8 cellular contexts compared by ENCODE assay signal in the genomic region with DNA sequence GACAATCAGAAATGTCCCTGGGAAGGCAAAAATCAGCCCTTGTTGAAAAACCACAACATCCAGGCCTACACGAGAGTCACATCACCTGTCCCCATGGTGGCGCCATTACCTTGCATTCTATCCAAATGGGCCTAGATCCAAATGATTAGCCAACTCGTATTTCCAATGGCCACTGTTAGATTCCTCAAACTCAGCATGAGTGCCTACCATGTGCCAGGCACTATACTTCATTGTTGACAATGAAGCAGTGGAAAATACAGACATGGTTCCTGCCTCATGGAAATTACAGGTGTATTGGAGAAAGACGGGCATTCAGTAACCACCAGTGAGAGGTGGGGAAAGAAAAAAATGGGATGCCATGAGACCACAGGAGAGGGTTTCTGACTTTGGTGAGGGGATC. TPM values are rescaled to one million over a fixed set of nuclear protein-coding genes. Genes with fewer than 3 reads are reported as not detected.
DNase-seq lines count a peak whose midpoint lies in the region; ATAC-seq and TF ChIP-seq lines count a peak whose summit lies in the region.

No MANE protein-coding gene starts in this region.

- no peak overlapping the region for H3K4me3 ChIP-seq in CD4-positive, alpha-beta memory T cell (ENCODE audit: low read length in 2 of 2)
- no peak overlapping the region for H3K4me3 ChIP-seq in NT2/D1 (ENCODE audit: insufficient read length, low read depth)
- H3K4me3 ChIP-seq in naive thymus-derived CD4-positive, alpha-beta T cell (ENCODE audit: low read length) = no peak overlapping the region
- no peak overlapping the region for H3K4me3 ChIP-seq in MG63

- intact Hi-C loops in CD4-positive, alpha-beta memory T cell (cut with micrococcal nuclease) = no loop called here
- intact Hi-C loops in MCF 10A (cut with micrococcal nuclease) = loop anchor here (1.0 kb wide), 1 partner anchor 61 kb away; no protein-coding TSS in a partner anchor
- intact Hi-C loops in naive thymus-derived CD4-positive, alpha-beta T cell (cut with micrococcal nuclease) = no loop called here

- H3K36me3 Mint-ChIP-seq in CD4-positive, alpha-beta memory T cell = no peaks in the 10 kb centered on the region
- peaks cover 7% of the 10 kb centered on the region for H3K36me3 Mint-ChIP-seq in MCF 10A (ENCODE audit: insufficient read depth, unreplicated experiment)
- H3K36me3 Mint-ChIP-seq in naive thymus-derived CD4-positive, alpha-beta T cell = no peaks in the 10 kb centered on the region

- no peak for ATAC-seq in naive thymus-derived CD4-positive, alpha-beta T cell
- ATAC-seq in GM19324 (IDR thresholded peaks at IDR 0.05; ENCODE audit: low FRiP score, unreplicated experiment) = no peak

- no peaks in the 10 kb centered on the region for H3K27me3 Mint-ChIP-seq in CD4-positive, alpha-beta memory T cell
- no peaks in the 10 kb centered on the region for H3K27me3 Mint-ChIP-seq in MCF 10A (ENCODE audit: insufficient read depth, unreplicated experiment)
- peaks cover 0 to 11% (median 0%) of the 10 kb centered on the region in 5 donors for H3K27me3 Mint-ChIP-seq in naive thymus-derived CD4-positive, alpha-beta T cell

- no peaks in the 10 kb centered on the region for H3K9me3 Mint-ChIP-seq in CD4-positive, alpha-beta memory T cell
- no peaks in the 10 kb centered on the region for H3K9me3 Mint-ChIP-seq in MCF 10A (ENCODE audit: unreplicated experiment)
- H3K9me3 Mint-ChIP-seq in naive thymus-derived CD4-positive, alpha-beta T cell = no peaks in the 10 kb centered on the region

- H3K27ac Mint-ChIP-seq in CD4-positive, alpha-beta memory T cell = no peak overlapping the region
- peak overlapping the region; percentile 90 for H3K27ac Mint-ChIP-seq in MCF 10A (ENCODE audit: low read depth, unreplicated experiment)
- H3K27ac Mint-ChIP-seq in naive thymus-derived CD4-positive, alpha-beta T cell = no peak overlapping the region

- H3K36me3 ChIP-seq in CD4-positive, alpha-beta memory T cell (ENCODE audit: insufficient read depth, low read length) = no peaks in the 10 kb centered on the region
- H3K36me3 ChIP-seq in NT2/D1 (ENCODE audit: insufficient read depth, insufficient read length, low read length) (no peaks in the 10 kb centered on the region), MG63 (no peaks in the 10 kb centered on the region)
- no peaks in the 10 kb centered on the region for H3K36me3 ChIP-seq in naive thymus-derived CD4-positive, alpha-beta T cell (ENCODE audit: control insufficient read depth in 2 of 3, insufficient read depth in 3 of 3, low read length in 3 of 3)

- no peak overlapping the region for H3K9ac ChIP-seq in NT2/D1 (ENCODE audit: insufficient read length, low read depth)

- H3K9me3 ChIP-seq in CD4-positive, alpha-beta memory T cell (ENCODE audit: control insufficient read depth in 1 of 2, low read length in 2 of 2) = no peaks in the 10 kb centered on the region
- H3K9me3 ChIP-seq in NT2/D1 (ENCODE audit: insufficient read depth, low read length) (no peaks in the 10 kb centered on the region), MG63 (no peaks in the 10 kb centered on the region)
- H3K9me3 ChIP-seq in naive thymus-derived CD4-positive, alpha-beta T cell (ENCODE audit: control insufficient read depth in 2 of 3, low read length in 3 of 3) = no peaks in the 10 kb centered on the region

- peak; percentile 22 for TF ChIP-seq CTCF in MCF 10A (IDR thresholded peaks at IDR 0.05; ENCODE audit: unreplicated experiment)

- H3K4me3 Mint-ChIP-seq in CD4-positive, alpha-beta memory T cell = no peak overlapping the region
- H3K4me3 Mint-ChIP-seq in MCF 10A (ENCODE audit: unreplicated experiment) = no peak overlapping the region
- H3K4me3 Mint-ChIP-seq in naive thymus-derived CD4-positive, alpha-beta T cell = no peak overlapping the region

- no TSS peak for BruUV-seq in MCF 10A (replicated peaks; lab: Mats Ljungman, UMichigan)

- H3K4me1 Mint-ChIP-seq in CD4-positive, alpha-beta memory T cell = peaks cover 3 to 8% (median 4%) of the 10 kb centered on the region in 4 donors
- H3K4me1 Mint-ChIP-seq in MCF 10A (ENCODE audit: insufficient read depth, unreplicated experiment) = peaks cover 31% of the 10 kb centered on the region
- peaks cover 0 to 17% (median 9%) of the 10 kb centered on the region in 7 donors for H3K4me1 Mint-ChIP-seq in naive thymus-derived CD4-positive, alpha-beta T cell

- peaks cover 5% of the 10 kb centered on the region for H3K4me1 ChIP-seq in CD4-positive, alpha-beta memory T cell (ENCODE audit: insufficient read depth, low read length)
- H3K4me1 ChIP-seq in NT2/D1 (ENCODE audit: insufficient read depth, insufficient read length) = peaks cover 5% of the 10 kb centered on the region
- peaks cover 0 to 5% of the 10 kb centered on the region in 2 donors for H3K4me1 ChIP-seq in naive thymus-derived CD4-positive, alpha-beta T cell (ENCODE audit: control insufficient read depth in 2 of 2, insufficient read depth in 2 of 2, low read length in 2 of 2)

- CTCF ChIA-PET in CD4-positive, alpha-beta memory T cell (lab: Charles Lee; ENCODE audit: partially characterized antibody) = interaction anchor here (1.0 to 2.5 kb wide), 3 partner anchors 10 to 63 kb away, joined by 3 to 9 read pairs (median 4); no protein-coding TSS in a partner anchor
- CTCF ChIA-PET in MCF 10A (lab: Yijun Ruan, JAX) = interaction anchor here (0.7 to 11.4 kb wide), 7 partner anchors 9 to 317 kb away, joined by 3 to 374 read pairs (median 3); no protein-coding TSS in a partner anchor
- CTCF ChIA-PET in naive thymus-derived CD4-positive, alpha-beta T cell (lab: Charles Lee) = no interaction called here

- DNase-seq in CD4-positive, alpha-beta memory T cell = peak; percentile 29 to 45 (median 34)
- DNase-seq in HK-2 (ENCODE audit: unreplicated experiment) = peak; percentile 45
- peak; percentile 87 for DNase-seq in NT2/D1 (ENCODE audit: low read depth, low spot score)
- peak; percentile 82 for DNase-seq in MCF 10A (ENCODE audit: unreplicated experiment)
- peak in 5 of 9 donors; percentile 22 to 48 (median 43) for DNase-seq in naive thymus-derived CD4-positive, alpha-beta T cell
- DNase-seq in OCI-M2 (lab: John Stamatoyannopoulos, UW; ENCODE audit: unreplicated experiment) = no peak
- DNase-seq in MG63 = no peak

- no peaks in the 10 kb centered on the region for H3K27me3 ChIP-seq in CD4-positive, alpha-beta memory T cell (ENCODE audit: insufficient read depth, low read length)
- H3K27me3 ChIP-seq in NT2/D1 (ENCODE audit: insufficient read depth, insufficient read length) = no peaks in the 10 kb centered on the region
- no peaks in the 10 kb centered on the region for H3K27me3 ChIP-seq in naive thymus-derived CD4-positive, alpha-beta T cell (ENCODE audit: control insufficient read depth in 2 of 2, insufficient read depth in 2 of 2, low read length in 2 of 2)
- H3K27me3 ChIP-seq in MG63 = no peaks in the 10 kb centered on the region

- H3K27ac ChIP-seq in CD4-positive, alpha-beta memory T cell (ENCODE audit: low read depth, low read length) = no peak overlapping the region
- no peak overlapping the region for H3K27ac ChIP-seq in naive thymus-derived CD4-positive, alpha-beta T cell (ENCODE audit: low read depth, low read length)

- POLR2A ChIA-PET in CD4-positive, alpha-beta memory T cell (lab: Charles Lee; ENCODE audit: partially characterized antibody) = no interaction called here
- POLR2A ChIA-PET in MCF 10A (lab: Yijun Ruan, JAX) = interaction anchor here (1.3 kb wide), 1 partner anchor 8 kb away, joined by 7 read pairs; no protein-coding TSS in a partner anchor
- POLR2A ChIA-PET in naive thymus-derived CD4-positive, alpha-beta T cell (lab: Charles Lee) = no interaction called here

RNA-seq across cellular contexts. Expression of gene CREB3L1, which starts 29.8 kb away (rescaled TPM):
- total RNA-seq in CD4-positive, alpha-beta memory T cell = not detected
- polyA plus RNA-seq in CD4-positive, alpha-beta memory T cell = not detected
- not detected in 2 replicates for total RNA-seq in MCF 10A (2022)
- not detected for total RNA-seq in naive thymus-derived CD4-positive, alpha-beta T cell
- polyA plus RNA-seq in naive thymus-derived CD4-positive, alpha-beta T cell = not detected
- total RNA-seq in MG63 (2014; rRNA removed; shearing (Covaris generic); ENCODE audit: low replicate concordance) = 2.5 and 12.5 TPM in 2 replicates

Comparison
In these comparisons a context has a peak if more than half of its experiments do, and no peak if none do; other contexts are left out.
1. DNase-seq: peak in CD4-positive, alpha-beta memory T cell (5 of 5), HK-2 (single experiment), NT2/D1 (single experiment), MCF 10A (single experiment) and naive thymus-derived CD4-positive, alpha-beta T cell (5 of 9); none in OCI-M2 (single experiment) and MG63 (single experiment).